8 cellular contexts compared by ENCODE assay signal in the genomic region with DNA sequence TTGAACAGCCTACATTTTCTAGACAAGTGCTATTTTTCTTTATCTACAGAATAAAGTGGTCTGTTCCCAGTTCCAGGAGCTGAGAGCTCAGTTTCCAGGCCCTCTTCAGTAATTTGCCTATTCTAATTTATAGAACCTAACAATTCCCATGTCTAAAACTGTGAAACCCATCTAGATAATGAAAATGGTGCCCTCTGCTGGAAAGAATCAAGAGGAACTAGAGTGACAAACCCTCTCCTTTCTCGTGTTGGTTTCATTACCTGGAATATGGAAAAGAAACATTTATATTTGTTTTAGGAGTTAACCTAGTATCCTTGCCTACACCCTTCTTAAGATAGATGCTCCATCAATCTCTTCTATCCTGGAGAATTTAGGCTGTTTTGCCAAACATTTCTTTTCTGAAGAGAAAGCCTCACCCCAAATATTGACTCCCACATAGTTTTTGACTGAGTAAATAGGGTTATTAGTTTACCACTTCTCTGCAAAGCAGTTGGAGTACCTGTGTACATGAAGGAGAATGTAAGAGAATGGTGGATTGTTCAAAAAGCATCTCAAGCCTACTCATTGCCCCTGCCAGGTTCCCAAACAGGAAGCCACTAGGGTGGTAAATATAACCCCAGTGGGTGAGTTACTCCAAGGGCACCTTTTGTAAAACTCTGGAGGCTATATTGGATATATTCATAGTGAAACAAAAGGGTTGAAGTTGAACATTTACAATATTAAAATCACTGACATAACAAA.
DNase-seq lines count a peak whose midpoint lies in the region; ATAC-seq and TF ChIP-seq lines count a peak whose summit lies in the region.

No MANE protein-coding gene starts in this region.

- no peaks in the 10 kb centered on the region for H3K36me3 Mint-ChIP-seq in activated T-cell treated with anti-CD3 and anti-CD28 coated beads, Interleukin-2, amount 50 U/mL, for 24 hours (ENCODE audit: low read depth)

- H3K4me1 Mint-ChIP-seq in activated T-cell treated with anti-CD3 and anti-CD28 coated beads, Interleukin-2, amount 50 U/mL, for 24 hours (ENCODE audit: low read depth): peaks cover 4% of the 10 kb centered on the region

- 0 out of 2 replicates have a peak, but pooled peaks cover 4% of the 10 kb centered on the region for H3K4me1 ChIP-seq in MM.1S (ENCODE audit: low read length)

- H3K36me3 ChIP-seq in MM.1S (replicated peaks; ENCODE audit: insufficient read depth, low read length): no peaks in the 10 kb centered on the region

- no peak overlapping the region for H3K4me2 ChIP-seq in MM.1S (ENCODE audit: low read depth, low read length)

- no peaks in the 10 kb centered on the region for H3K79me2 ChIP-seq in MM.1S (ENCODE audit: low read length)

- H3K27ac ChIP-seq in MM.1S (ENCODE audit: low read length): no peak overlapping the region
- no peak overlapping the region for H3K27ac ChIP-seq in RWPE1

- no peaks in the 10 kb centered on the region for H3K9me2 ChIP-seq in MM.1S (replicated peaks; ENCODE audit: insufficient read depth, low read length)

- H3K27me3 ChIP-seq in MM.1S (replicated peaks; ENCODE audit: insufficient read depth, low read length): no peaks in the 10 kb centered on the region

- H3K27ac Mint-ChIP-seq in activated T-cell treated with anti-CD3 and anti-CD28 coated beads, Interleukin-2, amount 50 U/mL, for 24 hours: no peak overlapping the region

- no peaks in the 10 kb centered on the region for H3K9me3 ChIP-seq in MM.1S (replicated peaks; ENCODE audit: insufficient read depth, low read length)

- no peak overlapping the region for H3K4me3 Mint-ChIP-seq in activated T-cell treated with anti-CD3 and anti-CD28 coated beads, Interleukin-2, amount 50 U/mL, for 24 hours

- no peaks in the 10 kb centered on the region for H3K9me3 Mint-ChIP-seq in activated T-cell treated with anti-CD3 and anti-CD28 coated beads, Interleukin-2, amount 50 U/mL, for 24 hours

- CTCF ChIA-PET in RWPE1 (lab: Yijun Ruan, JAX): interaction anchor here (0.6 to 2.0 kb wide), 7 partner anchors 271 to 1281 kb away, joined by 4 to 23 read pairs (median 5); no protein-coding TSS in a partner anchor

- POLR2A ChIA-PET in RWPE1 (lab: Yijun Ruan, JAX; ENCODE audit: low non-redundant PET): no interaction called here

- H3K4me3 ChIP-seq in MM.1S (ENCODE audit: low read length) (no peak overlapping the region), epithelial cell of esophagus (ENCODE audit: low read length) (no peak overlapping the region)

- H3K27me3 Mint-ChIP-seq in activated T-cell treated with anti-CD3 and anti-CD28 coated beads, Interleukin-2, amount 50 U/mL, for 24 hours: no peaks in the 10 kb centered on the region

- peak; percentile 86 for DNase-seq in COLO829 (ENCODE audit: low spot score)
- DNase-seq in MM.1S: peak; percentile 53
- DNase-seq in RWPE1 (ENCODE audit: low spot score): peak; percentile 59
- peak; percentile 71 for DNase-seq in epithelial cell of esophagus (ENCODE audit: low read depth)
- peak; percentile 28 for DNase-seq in middle frontal gyrus (ENCODE audit: extremely low spot score, low spot score)
- DNase-seq in activated T-cell treated with anti-CD3 and anti-CD28 coated beads, Interleukin-2, amount 50 U/mL, for 24 hours: no peak

- no peak overlapping the region for H3K9ac ChIP-seq in MM.1S (ENCODE audit: low read length)

- TF ChIP-seq CTCF in MM.1S (IDR thresholded peaks at IDR 0.05; ENCODE audit: low read length) (peak; percentile 68), RWPE1 (conservative IDR thresholded peaks at IDR 0.05; ENCODE audit: low read depth) (peak; percentile 67), epithelial cell of esophagus (IDR thresholded peaks at IDR 0.05; ENCODE audit: insufficient read depth, low read depth, low read length, missing control alignments) (peak; percentile 69)

- H2AFZ ChIP-seq in MM.1S (ENCODE audit: low read length): no peak overlapping the region

- no peaks in the 10 kb centered on the region for H4K20me1 ChIP-seq in MM.1S (ENCODE audit: insufficient read depth, low read length)

- H3F3A ChIP-seq in MM.1S (ENCODE audit: insufficient read depth, low read length): no peaks in the 10 kb centered on the region

- ATAC-seq in GM19395 (IDR thresholded peaks at IDR 0.05; ENCODE audit: unreplicated experiment): peak; percentile 68
- no peak for ATAC-seq in HG03521 (IDR thresholded peaks at IDR 0.05; ENCODE audit: unreplicated experiment)
